8 cellular contexts compared by ENCODE assay signal in genomic region chr7:74174606-74175082, GRCh38. TPM values are rescaled to one million over a fixed set of nuclear protein-coding genes. Genes with fewer than 3 reads are reported as not detected.
A peak's percentile ranks its signal among the peaks of the same experiment; 100 is the strongest.
DNase-seq lines count a peak whose midpoint lies in the region; ATAC-seq, FAIRE-seq and TF ChIP-seq lines count a peak whose summit lies in the region.

No MANE protein-coding gene starts in this region.

- peak overlapping the region; percentile 89 for H2BK5ac ChIP-seq in H1 (ENCODE audit: low read depth, low read length)

- H2BK120ac ChIP-seq in H1 (replicated peaks; ENCODE audit: low read depth, low read length), result no peak overlapping the region

- peak overlapping the region; percentile 90 for H3K4ac ChIP-seq in H1 (replicated peaks; ENCODE audit: insufficient read length, low read depth, low read length)

- H3K14ac ChIP-seq in H1 (ENCODE audit: insufficient read length), result no peak overlapping the region

- no peak for TF ChIP-seq CTCF in H1 (IDR thresholded peaks at IDR 0.05; ENCODE audit: control extremely low read depth in 1 of 3, insufficient read depth in 1 of 3, low read depth in 1 of 3, low read length in 3 of 3)

- ATAC-seq in GM21447 (IDR thresholded peaks at IDR 0.05; ENCODE audit: unreplicated experiment), result peak; percentile 28
- ATAC-seq in activated CD4-positive, CD25-positive, alpha-beta regulatory T cell treated with anti-CD3 and anti-CD28 coated beads, Interleukin-2, amount 50 U/mL, for 24 hours, result peak; percentile 39

- DNase-seq in DMS53 treated with DMSO at 0.1 percent for 48 hours (lab: John Stamatoyannopoulos, UW; ENCODE audit: unreplicated experiment) (peak; percentile 26), HuH-7 (ENCODE audit: low spot score) (peak; percentile 36), H1 (ENCODE audit: low read depth in 1 of 2, low spot score in 2 of 2) (no peak), mesenteric fat pad (ENCODE audit: low spot score) (peak; percentile 91), T1000 (lab: John Stamatoyannopoulos, UW) (no peak)
- peak in 4 of 6 experiments; percentile 34 to 54 (median 52) for DNase-seq in stimulated activated naive CD4-positive, alpha-beta T cell (lab: John Stamatoyannopoulos, UW)

- TF ChIP-seq RAD21 in H1 (IDR thresholded peaks at IDR 0.05 in 1 of 2, conservative IDR thresholded peaks at IDR 0.05 in 1 of 2; ENCODE audit: low read depth in 2 of 2, low read length in 2 of 2), result no peak

- TF ChIP-seq EP300 in H1 (IDR thresholded peaks at IDR 0.05; ENCODE audit: borderline replicate concordance in 1 of 2, low read depth in 2 of 2, low read length in 2 of 2), result no peak

- CTCF ChIA-PET in H1 (lab: Charles Lee; ENCODE audit: partially characterized antibody), result interaction anchor here (1.2 to 3.0 kb wide), 7 partner anchors 9 to 148 kb away, joined by 3 to 10 read pairs (median 7); no protein-coding TSS in a partner anchor

- peaks cover 50 to 60% of the 10 kb centered on the region in 2 experiments for H3K79me2 ChIP-seq in H1 (ENCODE audit: control insufficient read depth in 1 of 2, insufficient read depth in 2 of 2, low read length in 2 of 2)

- no peak overlapping the region for H3K23ac ChIP-seq in H1 (ENCODE audit: insufficient read length)

- no peak overlapping the region for H2BK12ac ChIP-seq in H1 (ENCODE audit: low read depth, low read length)

- H3K18ac ChIP-seq in H1 (ENCODE audit: extremely low read depth, low read length), result 0 out of 2 replicates have a peak overlapping the region, but pooled peaks have one; percentile 74

- no peak overlapping the region for H2AK5ac ChIP-seq in H1 (ENCODE audit: low read depth, low read length)

- H3K36me3 ChIP-seq in H1 (ENCODE audit: control insufficient read depth in 2 of 4, insufficient read depth in 4 of 4, low read length in 3 of 4), result peaks cover 0 to 21% (median 1%) of the 10 kb centered on the region in 4 experiments; a peak in 3 of 8 replicates

- no peak overlapping the region for H2BK20ac ChIP-seq in H1 (ENCODE audit: low read length)

- peak overlapping the region; percentile 67 to 97 (median 80) for H3K4me3 ChIP-seq in H1 (ENCODE audit: extremely low read depth in 1 of 4, insufficient read depth in 2 of 4, low read depth in 3 of 4, low read length in 4 of 4)

- H3K56ac ChIP-seq in H1 (replicated peaks; ENCODE audit: insufficient read length, low read depth, low read length), result peak overlapping the region; percentile 70

- POLR2A ChIA-PET in H1 (lab: Charles Lee; ENCODE audit: partially characterized antibody), result interaction anchor here (0.7 to 8.2 kb wide), 29 partner anchors 9 to 123 kb away, joined by 3 to 65 read pairs (median 5); partner anchors contain the start of gene LIMK1

- H3K4me2 ChIP-seq in H1 (ENCODE audit: insufficient read depth in 1 of 2, low read depth in 2 of 2, low read length in 2 of 2), result peak overlapping the region; percentile 76 to 81

- H4K5ac ChIP-seq in H1 (ENCODE audit: insufficient read length, low read depth, low read length), result peak overlapping the region; percentile 71

- peak overlapping the region; percentile 99; the same call in 1 of the 2 replicates for H4K8ac ChIP-seq in H1 (ENCODE audit: extremely low read depth, insufficient read depth, low read length)

- peak overlapping the region; percentile 94 to 100 (median 96) for H3K9ac ChIP-seq in H1 (replicated peaks in 1 of 4; ENCODE audit: extremely low read depth in 1 of 4, low read depth in 3 of 4, low read length in 3 of 4)

- no peak overlapping the region for H2BK15ac ChIP-seq in H1 (ENCODE audit: low read length)

- H3K23me2 ChIP-seq in H1 (ENCODE audit: low read depth, low read length), result peaks cover 1% of the 10 kb centered on the region; the same call in 1 of the 2 replicates

- no peak for FAIRE-seq in H1 (lab: Jason Lieb, UNC)

- peak overlapping the region; percentile 91 for H4K91ac ChIP-seq in H1 (replicated peaks; ENCODE audit: insufficient read length, low read length)

- TF ChIP-seq POLR2A in H1 (IDR thresholded peaks at IDR 0.05; ENCODE audit: control extremely low read depth in 1 of 2, low read depth in 2 of 2, low read length in 2 of 2), result peak; percentile 6 to 10; a peak in 2 of 3 replicates

- H3K9me3 ChIP-seq in H1 (ENCODE audit: insufficient read depth in 2 of 2, low read depth in 1 of 2, low read length in 1 of 2), result no peaks in the 10 kb centered on the region

- H3K79me1 ChIP-seq in H1 (ENCODE audit: low read depth, low read length), result no peaks in the 10 kb centered on the region; the same call in 1 of the 2 replicates

- no peaks in the 10 kb centered on the region for H3K27me3 ChIP-seq in H1 (replicated peaks in 1 of 4; ENCODE audit: control insufficient read depth in 3 of 4, extremely low read depth in 1 of 4, insufficient read depth in 3 of 4, low read length in 3 of 4)

- H2AFZ ChIP-seq in H1 (ENCODE audit: low read length), result no peak overlapping the region

- WGBS in H1 (ENCODE audit: extremely low coverage in 1 of 2, insufficient coverage in 1 of 2, insufficient read length in 1 of 2, insufficient replicate concordance in 2 of 2, low coverage in 1 of 2, low lambda C conversion rate in 2 of 2, missing lambda C conversion rate in 1 of 2), 2 experiments, result 1% methylated on average over 19 of the region's 43 CpGs; no CpG with 5 or more reads in 1 of the 2 experiments

- H3K27ac ChIP-seq in H1 (ENCODE audit: low read depth, low read length), result peak overlapping the region; percentile 94

- peaks cover 8 to 16% of the 10 kb centered on the region in 2 experiments for H4K20me1 ChIP-seq in H1 (replicated peaks in 1 of 2; ENCODE audit: control insufficient read depth in 1 of 2, insufficient read depth in 2 of 2, low read length in 2 of 2)

- H3K4me1 ChIP-seq in H1 (replicated peaks in 1 of 4; ENCODE audit: control insufficient read depth in 3 of 4, insufficient read depth in 4 of 4, low read length in 3 of 4), result peaks cover 2 to 14% (median 6%) of the 10 kb centered on the region in 4 experiments; a peak in 6 of 7 replicates

TF ChIP-seq in H1, 55 proteins besides CTCF, POLR2A, EP300 and RAD21 (continues in another document):
- TF ChIP-seq SUZ12 (IDR thresholded peaks at IDR 0.05; ENCODE audit: low read length) (no peak), RNF2 (IDR thresholded peaks at IDR 0.05; ENCODE audit: borderline replicate concordance, low read depth, low read length, missing control alignments, poor library complexity, severe bottlenecking) (no peak), HDAC6 (IDR thresholded peaks at IDR 0.05; ENCODE audit: low read depth, low read length) (no peak), ASH2L (IDR thresholded peaks at IDR 0.05; ENCODE audit: low read length) (no peak), E2F6 (IDR thresholded peaks at IDR 0.05) (0 out of 2 replicates have a peak, but pooled peaks have one; percentile 33), SP1 (IDR thresholded peaks at IDR 0.05; ENCODE audit: low read depth, low read length) (no peak), YY1 (IDR thresholded peaks at IDR 0.05; ENCODE audit: low read depth, low read length) (no peak), USF2 (IDR thresholded peaks at IDR 0.05; ENCODE audit: low read length) (no peak), KDM1A (IDR thresholded peaks at IDR 0.05; ENCODE audit: borderline replicate concordance, low read length) (no peak), SRF (IDR thresholded peaks at IDR 0.05; ENCODE audit: low read depth, low read length) (no peak), HDAC2 (IDR thresholded peaks at IDR 0.05; ENCODE audit: borderline replicate concordance in 1 of 2, low read depth in 2 of 2, low read length in 2 of 2) (no peak; a peak in 1 of 4 replicates), BRCA1 (IDR thresholded peaks at IDR 0.05; ENCODE audit: low read depth, low read length) (no peak), TEAD4 (IDR thresholded peaks at IDR 0.05; ENCODE audit: low read depth, low read length) (no peak), KDM5A (IDR thresholded peaks at IDR 0.05; ENCODE audit: low read length) (0 out of 2 replicates have a peak, but pooled peaks have one; percentile 18)

RNA-seq across cellular contexts. Expression of gene EIF4H, which starts 0.5 kb away (rescaled TPM):
- total RNA-seq in H1 (2021; fragmentation: NEBNext Ultra II Directional; extraction: Animal tissue kit (Norgen Biotek cat#: 25700)), result 359 and 382 TPM in 2 replicates
- polyA plus RNA-seq in H1 (2011; rRNA removed), result 323 and 414 TPM in 2 replicates
- 380 TPM for polyA plus RNA-seq in H1 (2011; cell fraction: cytosol; rRNA removed)
- 274 TPM for polyA plus RNA-seq in H1 (2011; cell fraction: nucleus; rRNA removed)
- 322 to 343 TPM (median 323 TPM) in 4 replicates for polyA plus RNA-seq in H1 (2012, experiment 1 of 2)
- polyA plus RNA-seq in H1 (2012, experiment 2 of 2), result 162 TPM
- polyA plus RNA-seq in H1 (2013, experiment 1 of 2), result 194 TPM
- polyA plus RNA-seq in H1 (2013, experiment 2 of 2), result 197 TPM
- 210 and 212 TPM in 2 replicates for polyA minus RNA-seq in H1 (2011; rRNA and poly(A)+ RNA removed)
- 180 TPM for polyA minus RNA-seq in H1 (2011; cell fraction: cytosol; rRNA and poly(A)+ RNA removed)
- 113 TPM for polyA minus RNA-seq in H1 (2011; cell fraction: nucleus; rRNA and poly(A)+ RNA removed)
- total RNA-seq in mesenteric fat pad, result 236 TPM

RNA-seq across cellular contexts. Expression of gene LAT2, which starts 35.2 kb away (rescaled TPM):
- total RNA-seq in H1 (2021; fragmentation: NEBNext Ultra II Directional; extraction: Animal tissue kit (Norgen Biotek cat#: 25700)), result 0.19 and 0.63 TPM in 2 replicates
- polyA plus RNA-seq in H1 (2011; rRNA removed), result 0.20 and 0.23 TPM in 2 replicates
- polyA plus RNA-seq in H1 (2011; cell fraction: cytosol; rRNA removed), result 0.40 TPM
- polyA plus RNA-seq in H1 (2011; cell fraction: nucleus; rRNA removed), result 0.56 TPM
- 1.1 to 1.5 TPM (median 1.2 TPM) in 4 replicates for polyA plus RNA-seq in H1 (2012, experiment 1 of 2)
- polyA plus RNA-seq in H1 (2012, experiment 2 of 2), result 0.72 TPM
- 0.26 TPM for polyA plus RNA-seq in H1 (2013, experiment 1 of 2)
- polyA plus RNA-seq in H1 (2013, experiment 2 of 2), result 0.18 TPM
- polyA minus RNA-seq in H1 (2011; rRNA and poly(A)+ RNA removed), result 0.06 TPM in 1 of 2 replicates, not detected in the other
- not detected for polyA minus RNA-seq in H1 (2011; cell fraction: cytosol; rRNA and poly(A)+ RNA removed)
- polyA minus RNA-seq in H1 (2011; cell fraction: nucleus; rRNA and poly(A)+ RNA removed), result 0.70 TPM
- 15.7 TPM for total RNA-seq in mesenteric fat pad

Comparison
In these comparisons a context has a peak if more than half of its experiments do, and no peak if none do; other contexts are left out.
1. DNase-seq: peak in DMS53 treated with DMSO at 0.1 percent for 48 hours (single experiment), HuH-7 (single experiment), mesenteric fat pad (single experiment) and stimulated activated naive CD4-positive, alpha-beta T cell (4 of 6); none in H1 (0 of 2) and T1000 (single experiment).
2. RNA of gene LAT2, which starts 35.2 kb away (total RNA-seq): 15.7 TPM in mesenteric fat pad (single experiment); 0.19 to 0.63 TPM in H1; every median in the first group is over 10 times any median in the second.